In the genomic region with DNA sequence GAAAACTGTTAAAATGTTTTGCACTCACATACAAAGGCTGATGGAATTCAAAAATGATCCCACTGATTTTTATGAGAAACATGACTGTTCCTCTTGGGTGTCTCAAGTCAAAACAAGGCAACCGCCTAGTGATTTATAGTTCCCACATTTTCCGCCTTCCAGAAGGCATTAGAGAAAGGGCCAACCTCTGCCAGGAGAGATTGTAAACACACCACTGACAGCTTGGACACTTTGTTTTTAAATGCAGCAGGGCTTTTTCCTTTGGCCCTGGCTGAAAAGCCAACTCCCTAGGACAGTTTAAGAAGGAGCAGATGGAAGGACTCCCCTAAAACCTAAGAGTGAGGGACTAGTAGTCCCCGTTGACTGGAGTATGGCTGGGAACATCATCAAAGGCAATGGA, we compare ENCODE assay signal across 1 cellular context.
TF ChIP-seq lines count a peak whose summit lies in the region.

No MANE protein-coding gene starts in this region.

TF ChIP-seq in K562, 482 proteins besides CTCF, POLR2A, EP300 and RAD21:
- TF ChIP-seq, protein P1, sequence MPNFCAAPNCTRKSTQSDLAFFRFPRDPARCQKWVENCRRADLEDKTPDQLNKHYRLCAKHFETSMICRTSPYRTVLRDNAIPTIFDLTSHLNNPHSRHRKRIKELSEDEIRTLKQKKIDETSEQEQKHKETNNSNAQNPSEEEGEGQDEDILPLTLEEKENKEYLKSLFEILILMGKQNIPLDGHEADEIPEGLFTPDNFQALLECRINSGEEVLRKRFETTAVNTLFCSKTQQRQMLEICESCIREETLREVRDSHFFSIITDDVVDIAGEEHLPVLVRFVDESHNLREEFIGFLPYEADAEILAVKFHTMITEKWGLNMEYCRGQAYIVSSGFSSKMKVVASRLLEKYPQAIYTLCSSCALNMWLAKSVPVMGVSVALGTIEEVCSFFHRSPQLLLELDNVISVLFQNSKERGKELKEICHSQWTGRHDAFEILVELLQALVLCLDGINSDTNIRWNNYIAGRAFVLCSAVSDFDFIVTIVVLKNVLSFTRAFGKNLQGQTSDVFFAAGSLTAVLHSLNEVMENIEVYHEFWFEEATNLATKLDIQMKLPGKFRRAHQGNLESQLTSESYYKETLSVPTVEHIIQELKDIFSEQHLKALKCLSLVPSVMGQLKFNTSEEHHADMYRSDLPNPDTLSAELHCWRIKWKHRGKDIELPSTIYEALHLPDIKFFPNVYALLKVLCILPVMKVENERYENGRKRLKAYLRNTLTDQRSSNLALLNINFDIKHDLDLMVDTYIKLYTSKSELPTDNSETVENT (CRISPR knock-in tag; IDR thresholded peaks at IDR 0.05) = no peak
- no peak for TF ChIP-seq PRMT5 (CRISPR knock-in tag; IDR thresholded peaks at IDR 0.05)
- TF ChIP-seq ZNF197 (CRISPR knock-in tag; IDR thresholded peaks at IDR 0.05; ENCODE audit: low read depth) = no peak
- no peak for TF ChIP-seq ZBTB1 (CRISPR knock-in tag; IDR thresholded peaks at IDR 0.05; ENCODE audit: borderline replicate concordance, low read depth)
- TF ChIP-seq, protein P2, sequence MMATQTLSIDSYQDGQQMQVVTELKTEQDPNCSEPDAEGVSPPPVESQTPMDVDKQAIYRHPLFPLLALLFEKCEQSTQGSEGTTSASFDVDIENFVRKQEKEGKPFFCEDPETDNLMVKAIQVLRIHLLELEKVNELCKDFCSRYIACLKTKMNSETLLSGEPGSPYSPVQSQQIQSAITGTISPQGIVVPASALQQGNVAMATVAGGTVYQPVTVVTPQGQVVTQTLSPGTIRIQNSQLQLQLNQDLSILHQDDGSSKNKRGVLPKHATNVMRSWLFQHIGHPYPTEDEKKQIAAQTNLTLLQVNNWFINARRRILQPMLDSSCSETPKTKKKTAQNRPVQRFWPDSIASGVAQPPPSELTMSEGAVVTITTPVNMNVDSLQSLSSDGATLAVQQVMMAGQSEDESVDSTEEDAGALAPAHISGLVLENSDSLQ (IDR thresholded peaks at IDR 0.05) = peak; percentile 80
- TF ChIP-seq, protein P3, sequence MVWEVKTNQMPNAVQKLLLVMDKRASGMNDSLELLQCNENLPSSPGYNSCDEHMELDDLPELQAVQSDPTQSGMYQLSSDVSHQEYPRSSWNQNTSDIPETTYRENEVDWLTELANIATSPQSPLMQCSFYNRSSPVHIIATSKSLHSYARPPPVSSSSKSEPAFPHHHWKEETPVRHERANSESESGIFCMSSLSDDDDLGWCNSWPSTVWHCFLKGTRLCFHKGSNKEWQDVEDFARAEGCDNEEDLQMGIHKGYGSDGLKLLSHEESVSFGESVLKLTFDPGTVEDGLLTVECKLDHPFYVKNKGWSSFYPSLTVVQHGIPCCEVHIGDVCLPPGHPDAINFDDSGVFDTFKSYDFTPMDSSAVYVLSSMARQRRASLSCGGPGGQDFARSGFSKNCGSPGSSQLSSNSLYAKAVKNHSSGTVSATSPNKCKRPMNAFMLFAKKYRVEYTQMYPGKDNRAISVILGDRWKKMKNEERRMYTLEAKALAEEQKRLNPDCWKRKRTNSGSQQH (CRISPR knock-in tag; IDR thresholded peaks at IDR 0.05) = no peak
- TF ChIP-seq, protein P4, sequence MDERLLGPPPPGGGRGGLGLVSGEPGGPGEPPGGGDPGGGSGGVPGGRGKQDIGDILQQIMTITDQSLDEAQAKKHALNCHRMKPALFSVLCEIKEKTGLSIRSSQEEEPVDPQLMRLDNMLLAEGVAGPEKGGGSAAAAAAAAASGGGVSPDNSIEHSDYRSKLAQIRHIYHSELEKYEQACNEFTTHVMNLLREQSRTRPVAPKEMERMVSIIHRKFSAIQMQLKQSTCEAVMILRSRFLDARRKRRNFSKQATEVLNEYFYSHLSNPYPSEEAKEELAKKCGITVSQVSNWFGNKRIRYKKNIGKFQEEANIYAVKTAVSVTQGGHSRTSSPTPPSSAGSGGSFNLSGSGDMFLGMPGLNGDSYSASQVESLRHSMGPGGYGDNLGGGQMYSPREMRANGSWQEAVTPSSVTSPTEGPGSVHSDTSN (CRISPR knock-in tag; IDR thresholded peaks at IDR 0.05; ENCODE audit: low read depth) = no peak
- TF ChIP-seq, protein P4 (tag; conservative IDR thresholded peaks at IDR 0.05; ENCODE audit: low read depth) = peak; percentile 85
- no peak for TF ChIP-seq ZNF274 (IDR thresholded peaks at IDR 0.05; ENCODE audit: borderline replicate concordance, low read depth, low read length)
- TF ChIP-seq EWSR1 (IDR thresholded peaks at IDR 0.05; ENCODE audit: borderline replicate concordance, low read depth, partially characterized antibody) = no peak
- no peak for TF ChIP-seq HIVEP1 (CRISPR knock-in tag; IDR thresholded peaks at IDR 0.05)
- no peak for TF ChIP-seq ZNF133 (CRISPR knock-in tag; IDR thresholded peaks at IDR 0.05)
- TF ChIP-seq MEIS2 (IDR thresholded peaks at IDR 0.05; ENCODE audit: partially characterized antibody) = peak; percentile 88
